Comparison of ENCODE assay signal across 32 cellular contexts in genomic region chr18:25245299-25245698, GRCh38.
"Had no signal": no experiment of that assay in that cellular context is flagged by ENCODE, and none has a peak within 500 bp of the region (broad histone marks: within the 10 kb centered on the region; RNA-seq: fewer than 3 reads in every experiment).

No MANE protein-coding gene starts in this region.

- H3K9me3 Mint-ChIP-seq: activated CD4-positive, alpha-beta memory T cell treated with anti-CD3 and anti-CD28 coated beads for 36 hours; activated CD4-positive, alpha-beta T cell treated with anti-CD3 and anti-CD28 coated beads, Interleukin-2, amount 10 ng/mL, durations not matched to agents 24 days and 14 days; activated naive CD4-positive, alpha-beta T cell treated with anti-CD3 and anti-CD28 coated beads for 36 hours; activated naive CD4-positive, alpha-beta T cell treated with anti-CD3 and anti-CD28 coated beads, Interleukin-2, amount 50 U/mL, for 24 hours; activated naive CD8-positive, alpha-beta T cell treated with anti-CD3 and anti-CD28 coated beads for 36 hours; activated naive CD8-positive, alpha-beta T cell treated with anti-CD3 and anti-CD28 coated beads, Interleukin-2, amount 50 U/mL, for 24 hours; activated T-helper 1 cell treated with anti-CD3 and anti-CD28 coated beads, Interleukin-12 subunit alpha, Interleukin-12 subunit beta, Interleukin-2, Interleukin-4 antibody, amounts not matched to agents 30 ng/mL and 10 ng/mL and 1 ng/mL, durations not matched to agents 14 hours and 24 hours and 36 hours; activated T-helper 2 cell treated with anti-CD3 and anti-CD28 coated beads, Interferon-gamma antibody, Interleukin-2, Interleukin-4, amounts not matched to agents 10 μg/mL and 5 μg/mL and 100 μg/mL, durations not matched to agents 14 hours and 24 hours and 36 hours; endodermal cell had no signal

- FAIRE-seq: bronchial epithelial cell, colon, frontal cortex had no signal

- H3K27me3 ChIP-seq: adrenal gland, brain microvascular endothelial cell, esophagus muscularis mucosa had no signal

- DNase-seq: activated CD4-positive, alpha-beta memory T cell treated with anti-CD3 and anti-CD28 coated beads for 36 hours; activated CD4-positive, alpha-beta T cell treated with anti-CD3 and anti-CD28 coated beads for 36 hours; activated CD4-positive, alpha-beta T cell treated with anti-CD3 and anti-CD28 coated beads, Interleukin-2, amount 10 ng/mL, durations not matched to agents 24 days and 14 days; activated CD4-positive, CD25-positive, alpha-beta regulatory T cell; activated CD4-positive, CD25-positive, alpha-beta regulatory T cell treated with anti-CD3 and anti-CD28 coated beads, Interleukin-2, amount 50 U/mL, for 72 hours; activated CD8-positive, alpha-beta memory T cell treated with anti-CD3 and anti-CD28 coated beads, Interleukin-2, amount 10 ng/mL, durations not matched to agents 7 days and 5 days; activated CD8-positive, alpha-beta memory T cell treated with anti-CD3 and anti-CD28 coated beads, Interleukin-2, amount 50 U/mL, for 4 hours; activated CD8-positive, alpha-beta T cell treated with anti-CD3 and anti-CD28 coated beads, Interleukin-2, amount 10 ng/mL, durations not matched to agents 7 days and 5 days; activated effector memory CD4-positive, alpha-beta T cell treated with anti-CD3 and anti-CD28 coated beads, Interleukin-2, amount 50 U/mL, for 16 hours; activated naive CD4-positive, alpha-beta T cell treated with anti-CD3 and anti-CD28 coated beads for 36 hours; activated naive CD8-positive, alpha-beta T cell treated with anti-CD3 and anti-CD28 coated beads for 36 hours; activated naive CD8-positive, alpha-beta T cell treated with anti-CD3 and anti-CD28 coated beads, Interleukin-2, amount 50 U/mL, for 24 hours; activated T-cell treated with anti-CD3 and anti-CD28 coated beads, Interleukin-2, amount 50 U/mL, for 1 hour; activated T-cell treated with anti-CD3 and anti-CD28 coated beads, Interleukin-2, amount 50 U/mL, for 48 hours; adrenal gland; amygdala; aorta; brain microvascular endothelial cell; caudate nucleus; effector memory CD4-positive, alpha-beta T cell; endodermal cell; erythroblast; foreskin fibroblast; head of caudate nucleus; T-helper 2 cell had no signal

- H3K36me3 Mint-ChIP-seq: activated CD4-positive, alpha-beta memory T cell treated with anti-CD3 and anti-CD28 coated beads for 36 hours; activated CD8-positive, alpha-beta memory T cell treated with anti-CD3 and anti-CD28 coated beads, Interleukin-2, amount 10 ng/mL, durations not matched to agents 7 days and 5 days; activated naive CD4-positive, alpha-beta T cell treated with anti-CD3 and anti-CD28 coated beads, Interleukin-2, amount 50 U/mL, for 24 hours; activated naive CD8-positive, alpha-beta T cell treated with anti-CD3 and anti-CD28 coated beads for 36 hours had no signal

- H3K27me3 Mint-ChIP-seq: activated CD4-positive, alpha-beta memory T cell treated with anti-CD3 and anti-CD28 coated beads for 36 hours; activated CD4-positive, alpha-beta T cell treated with anti-CD3 and anti-CD28 coated beads for 36 hours; activated CD4-positive, alpha-beta T cell treated with anti-CD3 and anti-CD28 coated beads, Interleukin-2, amount 10 ng/mL, durations not matched to agents 24 days and 14 days; activated CD8-positive, alpha-beta memory T cell treated with anti-CD3 and anti-CD28 coated beads, Interleukin-2, amount 10 ng/mL, durations not matched to agents 7 days and 5 days; activated naive CD8-positive, alpha-beta T cell treated with anti-CD3 and anti-CD28 coated beads for 36 hours had no signal

- H3K27ac ChIP-seq: adrenal gland, brain microvascular endothelial cell, esophagus muscularis mucosa had no signal

- H3K27ac Mint-ChIP-seq: activated CD4-positive, alpha-beta memory T cell treated with anti-CD3 and anti-CD28 coated beads for 36 hours; activated CD4-positive, alpha-beta T cell treated with anti-CD3 and anti-CD28 coated beads for 36 hours; activated CD4-positive, alpha-beta T cell treated with anti-CD3 and anti-CD28 coated beads, Interleukin-2, amount 10 ng/mL, durations not matched to agents 24 days and 14 days; activated CD8-positive, alpha-beta memory T cell treated with anti-CD3 and anti-CD28 coated beads, Interleukin-2, amount 10 ng/mL, durations not matched to agents 7 days and 5 days; activated CD8-positive, alpha-beta T cell treated with anti-CD3 and anti-CD28 coated beads, Interleukin-2, amount 10 ng/mL, durations not matched to agents 7 days and 5 days; activated naive CD4-positive, alpha-beta T cell treated with anti-CD3 and anti-CD28 coated beads for 36 hours; activated naive CD4-positive, alpha-beta T cell treated with anti-CD3 and anti-CD28 coated beads, Interleukin-2, amount 50 U/mL, for 24 hours; activated naive CD8-positive, alpha-beta T cell treated with anti-CD3 and anti-CD28 coated beads for 36 hours; activated naive CD8-positive, alpha-beta T cell treated with anti-CD3 and anti-CD28 coated beads, Interleukin-2, amount 50 U/mL, for 24 hours; activated T-helper 1 cell treated with anti-CD3 and anti-CD28 coated beads, Interleukin-12 subunit alpha, Interleukin-12 subunit beta, Interleukin-2, Interleukin-4 antibody, amounts not matched to agents 30 ng/mL and 10 ng/mL and 1 ng/mL, durations not matched to agents 14 hours and 24 hours and 36 hours; activated T-helper 2 cell treated with anti-CD3 and anti-CD28 coated beads, Interferon-gamma antibody, Interleukin-2, Interleukin-4, amounts not matched to agents 10 μg/mL and 5 μg/mL and 100 μg/mL, durations not matched to agents 14 hours and 24 hours and 36 hours; endodermal cell had no signal

- H3K36me3 ChIP-seq: adrenal gland, brain microvascular endothelial cell, esophagus muscularis mucosa had no signal

- H3K4me1 Mint-ChIP-seq: activated CD4-positive, alpha-beta T cell treated with anti-CD3 and anti-CD28 coated beads for 36 hours; activated CD4-positive, alpha-beta T cell treated with anti-CD3 and anti-CD28 coated beads, Interleukin-2, amount 10 ng/mL, durations not matched to agents 24 days and 14 days; activated CD8-positive, alpha-beta memory T cell treated with anti-CD3 and anti-CD28 coated beads, Interleukin-2, amount 10 ng/mL, durations not matched to agents 7 days and 5 days; activated naive CD4-positive, alpha-beta T cell treated with anti-CD3 and anti-CD28 coated beads, Interleukin-2, amount 50 U/mL, for 24 hours; activated naive CD8-positive, alpha-beta T cell treated with anti-CD3 and anti-CD28 coated beads for 36 hours; activated naive CD8-positive, alpha-beta T cell treated with anti-CD3 and anti-CD28 coated beads, Interleukin-2, amount 50 U/mL, for 24 hours had no signal

- H3K4me3 Mint-ChIP-seq: activated CD4-positive, alpha-beta memory T cell treated with anti-CD3 and anti-CD28 coated beads for 36 hours; activated CD4-positive, alpha-beta T cell treated with anti-CD3 and anti-CD28 coated beads for 36 hours; activated CD4-positive, alpha-beta T cell treated with anti-CD3 and anti-CD28 coated beads, Interleukin-2, amount 10 ng/mL, durations not matched to agents 24 days and 14 days; activated CD8-positive, alpha-beta memory T cell treated with anti-CD3 and anti-CD28 coated beads, Interleukin-2, amount 10 ng/mL, durations not matched to agents 7 days and 5 days; activated CD8-positive, alpha-beta T cell treated with anti-CD3 and anti-CD28 coated beads, Interleukin-2, amount 10 ng/mL, durations not matched to agents 7 days and 5 days; activated naive CD4-positive, alpha-beta T cell treated with anti-CD3 and anti-CD28 coated beads for 36 hours; activated naive CD4-positive, alpha-beta T cell treated with anti-CD3 and anti-CD28 coated beads, Interleukin-2, amount 50 U/mL, for 24 hours; activated naive CD8-positive, alpha-beta T cell treated with anti-CD3 and anti-CD28 coated beads for 36 hours; activated naive CD8-positive, alpha-beta T cell treated with anti-CD3 and anti-CD28 coated beads, Interleukin-2, amount 50 U/mL, for 24 hours; activated T-helper 1 cell treated with anti-CD3 and anti-CD28 coated beads, Interleukin-12 subunit alpha, Interleukin-12 subunit beta, Interleukin-2, Interleukin-4 antibody, amounts not matched to agents 30 ng/mL and 10 ng/mL and 1 ng/mL, durations not matched to agents 14 hours and 24 hours and 36 hours; endodermal cell had no signal

- H3K4me3 ChIP-seq: adrenal gland, esophagus muscularis mucosa had no signal

- ATAC-seq: activated CD4-positive, alpha-beta T cell treated with anti-CD3 and anti-CD28 coated beads for 36 hours; activated CD8-positive, alpha-beta memory T cell treated with anti-CD3 and anti-CD28 coated beads, Interleukin-2, amount 10 ng/mL, durations not matched to agents 7 days and 5 days; activated CD8-positive, alpha-beta T cell treated with anti-CD3 and anti-CD28 coated beads, Interleukin-2, amount 10 ng/mL, durations not matched to agents 7 days and 5 days; activated naive CD8-positive, alpha-beta T cell treated with anti-CD3 and anti-CD28 coated beads, Interleukin-2, amount 50 U/mL, for 24 hours had no signal

- H3K9me3 ChIP-seq: adrenal gland, esophagus muscularis mucosa had no signal
